ENCODE assay signal across 1 cellular context in genomic region chr20:51437182-51437923, GRCh38.
TF ChIP-seq lines count a peak whose summit lies in the region.

No MANE protein-coding gene starts in this region.

TF ChIP-seq in K562, 482 proteins besides CTCF, POLR2A, EP300 and RAD21 (continued from another document):
- TF ChIP-seq, protein P1, sequence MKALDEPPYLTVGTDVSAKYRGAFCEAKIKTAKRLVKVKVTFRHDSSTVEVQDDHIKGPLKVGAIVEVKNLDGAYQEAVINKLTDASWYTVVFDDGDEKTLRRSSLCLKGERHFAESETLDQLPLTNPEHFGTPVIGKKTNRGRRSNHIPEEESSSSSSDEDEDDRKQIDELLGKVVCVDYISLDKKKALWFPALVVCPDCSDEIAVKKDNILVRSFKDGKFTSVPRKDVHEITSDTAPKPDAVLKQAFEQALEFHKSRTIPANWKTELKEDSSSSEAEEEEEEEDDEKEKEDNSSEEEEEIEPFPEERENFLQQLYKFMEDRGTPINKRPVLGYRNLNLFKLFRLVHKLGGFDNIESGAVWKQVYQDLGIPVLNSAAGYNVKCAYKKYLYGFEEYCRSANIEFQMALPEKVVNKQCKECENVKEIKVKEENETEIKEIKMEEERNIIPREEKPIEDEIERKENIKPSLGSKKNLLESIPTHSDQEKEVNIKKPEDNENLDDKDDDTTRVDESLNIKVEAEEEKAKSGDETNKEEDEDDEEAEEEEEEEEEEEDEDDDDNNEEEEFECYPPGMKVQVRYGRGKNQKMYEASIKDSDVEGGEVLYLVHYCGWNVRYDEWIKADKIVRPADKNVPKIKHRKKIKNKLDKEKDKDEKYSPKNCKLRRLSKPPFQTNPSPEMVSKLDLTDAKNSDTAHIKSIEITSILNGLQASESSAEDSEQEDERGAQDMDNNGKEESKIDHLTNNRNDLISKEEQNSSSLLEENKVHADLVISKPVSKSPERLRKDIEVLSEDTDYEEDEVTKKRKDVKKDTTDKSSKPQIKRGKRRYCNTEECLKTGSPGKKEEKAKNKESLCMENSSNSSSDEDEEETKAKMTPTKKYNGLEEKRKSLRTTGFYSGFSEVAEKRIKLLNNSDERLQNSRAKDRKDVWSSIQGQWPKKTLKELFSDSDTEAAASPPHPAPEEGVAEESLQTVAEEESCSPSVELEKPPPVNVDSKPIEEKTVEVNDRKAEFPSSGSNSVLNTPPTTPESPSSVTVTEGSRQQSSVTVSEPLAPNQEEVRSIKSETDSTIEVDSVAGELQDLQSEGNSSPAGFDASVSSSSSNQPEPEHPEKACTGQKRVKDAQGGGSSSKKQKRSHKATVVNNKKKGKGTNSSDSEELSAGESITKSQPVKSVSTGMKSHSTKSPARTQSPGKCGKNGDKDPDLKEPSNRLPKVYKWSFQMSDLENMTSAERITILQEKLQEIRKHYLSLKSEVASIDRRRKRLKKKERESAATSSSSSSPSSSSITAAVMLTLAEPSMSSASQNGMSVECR (CRISPR knock-in tag; IDR thresholded peaks at IDR 0.05), result no peak
- peak; percentile 65 for TF ChIP-seq MAFF (IDR thresholded peaks at IDR 0.05; ENCODE audit: low read length)
- peak; percentile 60; the same call in 1 of the 2 replicates for TF ChIP-seq NFE2L1 (tag; IDR thresholded peaks at IDR 0.05; ENCODE audit: borderline replicate concordance, low read depth)
- no peak for TF ChIP-seq CEBPZ (IDR thresholded peaks at IDR 0.05; ENCODE audit: borderline replicate concordance, low read depth, low read length)
- no peak for TF ChIP-seq NFATC3 (IDR thresholded peaks at IDR 0.05)
- no peak for TF ChIP-seq DMBX1 (CRISPR knock-in tag; IDR thresholded peaks at IDR 0.05; ENCODE audit: borderline replicate concordance)
- no peak for TF ChIP-seq MTA2 (IDR thresholded peaks at IDR 0.05; ENCODE audit: low read depth)
- TF ChIP-seq, protein P2, sequence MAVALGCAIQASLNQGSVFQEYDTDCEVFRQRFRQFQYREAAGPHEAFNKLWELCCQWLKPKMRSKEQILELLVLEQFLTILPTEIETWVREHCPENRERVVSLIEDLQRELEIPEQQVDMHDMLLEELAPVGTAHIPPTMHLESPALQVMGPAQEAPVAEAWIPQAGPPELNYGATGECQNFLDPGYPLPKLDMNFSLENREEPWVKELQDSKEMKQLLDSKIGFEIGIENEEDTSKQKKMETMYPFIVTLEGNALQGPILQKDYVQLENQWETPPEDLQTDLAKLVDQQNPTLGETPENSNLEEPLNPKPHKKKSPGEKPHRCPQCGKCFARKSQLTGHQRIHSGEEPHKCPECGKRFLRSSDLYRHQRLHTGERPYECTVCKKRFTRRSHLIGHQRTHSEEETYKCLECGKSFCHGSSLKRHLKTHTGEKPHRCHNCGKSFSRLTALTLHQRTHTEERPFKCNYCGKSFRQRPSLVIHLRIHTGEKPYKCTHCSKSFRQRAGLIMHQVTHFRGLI (CRISPR knock-in tag; IDR thresholded peaks at IDR 0.05), result no peak
- TF ChIP-seq LEF1 (IDR thresholded peaks at IDR 0.05), result no peak
- TF ChIP-seq ZKSCAN3 (CRISPR knock-in tag; IDR thresholded peaks at IDR 0.05), result no peak
- no peak for TF ChIP-seq GATAD2B (IDR thresholded peaks at IDR 0.05; ENCODE audit: borderline replicate concordance)
- TF ChIP-seq MEF2D (tag; conservative IDR thresholded peaks at IDR 0.05; ENCODE audit: low read depth), result 0 out of 2 replicates have a peak, but pooled peaks have one; percentile 11
- peak; percentile 10; the same call in 1 of the 2 replicates for TF ChIP-seq MYC (IDR thresholded peaks at IDR 0.05; ENCODE audit: low read depth, low read length)
- TF ChIP-seq MYC (CRISPR knock-in tag; IDR thresholded peaks at IDR 0.05; ENCODE audit: borderline replicate concordance, low read depth), result no peak
- TF ChIP-seq ID3 (CRISPR knock-in tag; IDR thresholded peaks at IDR 0.05), result no peak
- no peak for TF ChIP-seq ID3 (tag; IDR thresholded peaks at IDR 0.05)
- no peak for TF ChIP-seq ZNF561 (CRISPR knock-in tag; conservative IDR thresholded peaks at IDR 0.05)
- TF ChIP-seq SAFB2 (IDR thresholded peaks at IDR 0.05; ENCODE audit: borderline replicate concordance, low read depth, low read length, severe bottlenecking), result no peak
- TF ChIP-seq ZBTB34 (CRISPR knock-in tag; IDR thresholded peaks at IDR 0.05), result no peak
- no peak for TF ChIP-seq ZFX (CRISPR knock-in tag; IDR thresholded peaks at IDR 0.05)
- TF ChIP-seq FOXA1 (IDR thresholded peaks at IDR 0.05; ENCODE audit: borderline replicate concordance), result no peak
- TF ChIP-seq, protein P3, sequence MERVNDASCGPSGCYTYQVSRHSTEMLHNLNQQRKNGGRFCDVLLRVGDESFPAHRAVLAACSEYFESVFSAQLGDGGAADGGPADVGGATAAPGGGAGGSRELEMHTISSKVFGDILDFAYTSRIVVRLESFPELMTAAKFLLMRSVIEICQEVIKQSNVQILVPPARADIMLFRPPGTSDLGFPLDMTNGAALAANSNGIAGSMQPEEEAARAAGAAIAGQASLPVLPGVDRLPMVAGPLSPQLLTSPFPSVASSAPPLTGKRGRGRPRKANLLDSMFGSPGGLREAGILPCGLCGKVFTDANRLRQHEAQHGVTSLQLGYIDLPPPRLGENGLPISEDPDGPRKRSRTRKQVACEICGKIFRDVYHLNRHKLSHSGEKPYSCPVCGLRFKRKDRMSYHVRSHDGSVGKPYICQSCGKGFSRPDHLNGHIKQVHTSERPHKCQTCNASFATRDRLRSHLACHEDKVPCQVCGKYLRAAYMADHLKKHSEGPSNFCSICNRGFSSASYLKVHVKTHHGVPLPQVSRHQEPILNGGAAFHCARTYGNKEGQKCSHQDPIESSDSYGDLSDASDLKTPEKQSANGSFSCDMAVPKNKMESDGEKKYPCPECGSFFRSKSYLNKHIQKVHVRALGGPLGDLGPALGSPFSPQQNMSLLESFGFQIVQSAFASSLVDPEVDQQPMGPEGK (CRISPR knock-in tag; IDR thresholded peaks at IDR 0.05; ENCODE audit: borderline replicate concordance), result no peak
- no peak for TF ChIP-seq ZNF507 (tag; conservative IDR thresholded peaks at IDR 0.05)
- TF ChIP-seq BDP1 (IDR thresholded peaks at IDR 0.05; ENCODE audit: insufficient read depth, insufficient read length), result no peak
- no peak for TF ChIP-seq NFYB (IDR thresholded peaks at IDR 0.05; ENCODE audit: extremely low read depth, insufficient read length)
- no peak for TF ChIP-seq CSDE1 (IDR thresholded peaks at IDR 0.05)
